ENCODE assay signal across 1 cellular context in the genomic region with DNA sequence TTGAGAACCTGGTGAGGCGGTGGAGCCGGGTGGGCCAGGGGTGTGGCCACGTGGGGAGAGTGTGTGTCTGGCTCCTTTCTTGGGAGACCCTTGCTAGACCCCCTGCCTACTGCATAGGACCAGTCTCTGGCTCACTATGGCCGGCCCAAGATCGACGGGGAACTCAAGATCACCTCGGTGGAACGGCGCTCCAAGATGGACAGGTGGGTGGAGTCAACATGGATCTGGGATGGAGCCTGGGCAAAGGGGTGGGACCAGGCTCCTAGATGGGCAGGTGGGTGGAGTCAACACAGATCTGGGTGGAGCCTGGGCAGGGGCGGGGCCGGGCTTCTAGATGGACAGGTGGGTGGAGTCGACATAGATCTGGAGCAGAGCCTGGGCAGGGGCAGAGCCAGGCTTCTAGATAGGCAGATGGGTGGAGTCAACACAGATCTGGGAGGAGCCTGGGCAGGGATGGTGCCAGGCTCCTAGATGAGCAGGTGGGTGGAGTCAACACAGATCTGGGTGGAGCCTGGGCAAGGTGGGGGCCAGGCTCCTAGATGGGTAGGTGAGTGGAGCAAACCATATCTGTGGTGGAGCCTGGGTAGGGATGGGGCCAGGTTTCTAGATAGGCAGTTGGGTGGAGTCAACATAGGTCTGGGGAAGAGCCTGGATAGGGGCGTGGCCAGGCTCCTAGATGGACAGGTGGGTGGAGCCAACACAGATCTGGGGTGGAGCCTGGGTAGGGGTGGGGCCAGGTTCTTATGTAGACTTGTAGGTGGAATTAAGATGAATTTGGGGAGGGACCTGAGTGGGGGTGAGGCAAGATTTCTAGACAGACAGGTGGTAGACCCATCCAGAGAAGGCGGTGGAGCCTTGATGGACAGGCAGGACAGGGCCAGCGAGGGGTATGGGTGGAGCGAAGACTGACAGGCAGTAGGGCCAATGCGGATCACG.
TF ChIP-seq lines count a peak whose summit lies in the region.

No MANE protein-coding gene starts in this region.

TF ChIP-seq in IMR-90, 13 proteins besides CTCF, POLR2A, EP300 and RAD21 (continued from another document):
- TF ChIP-seq, protein P1, sequence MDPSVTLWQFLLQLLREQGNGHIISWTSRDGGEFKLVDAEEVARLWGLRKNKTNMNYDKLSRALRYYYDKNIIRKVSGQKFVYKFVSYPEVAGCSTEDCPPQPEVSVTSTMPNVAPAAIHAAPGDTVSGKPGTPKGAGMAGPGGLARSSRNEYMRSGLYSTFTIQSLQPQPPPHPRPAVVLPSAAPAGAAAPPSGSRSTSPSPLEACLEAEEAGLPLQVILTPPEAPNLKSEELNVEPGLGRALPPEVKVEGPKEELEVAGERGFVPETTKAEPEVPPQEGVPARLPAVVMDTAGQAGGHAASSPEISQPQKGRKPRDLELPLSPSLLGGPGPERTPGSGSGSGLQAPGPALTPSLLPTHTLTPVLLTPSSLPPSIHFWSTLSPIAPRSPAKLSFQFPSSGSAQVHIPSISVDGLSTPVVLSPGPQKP (IDR thresholded peaks at IDR 0.05; ENCODE audit: borderline replicate concordance, low read depth, low read length): no peak
- TF ChIP-seq CHD1 (IDR thresholded peaks at IDR 0.05; ENCODE audit: low read depth, low read length) (no peak), NFE2L2 (IDR thresholded peaks at IDR 0.05; ENCODE audit: low read depth, low read length) (no peak), RFX5 (IDR thresholded peaks at IDR 0.05; ENCODE audit: low read depth, low read length) (no peak), MXI1 (IDR thresholded peaks at IDR 0.05; ENCODE audit: borderline replicate concordance, low read depth, low read length) (no peak), FOS (IDR thresholded peaks at IDR 0.05; ENCODE audit: low read depth, low read length) (no peak), MAZ (IDR thresholded peaks at IDR 0.05; ENCODE audit: borderline replicate concordance, low read depth, low read length) (no peak)
- TF ChIP-seq, protein P2, sequence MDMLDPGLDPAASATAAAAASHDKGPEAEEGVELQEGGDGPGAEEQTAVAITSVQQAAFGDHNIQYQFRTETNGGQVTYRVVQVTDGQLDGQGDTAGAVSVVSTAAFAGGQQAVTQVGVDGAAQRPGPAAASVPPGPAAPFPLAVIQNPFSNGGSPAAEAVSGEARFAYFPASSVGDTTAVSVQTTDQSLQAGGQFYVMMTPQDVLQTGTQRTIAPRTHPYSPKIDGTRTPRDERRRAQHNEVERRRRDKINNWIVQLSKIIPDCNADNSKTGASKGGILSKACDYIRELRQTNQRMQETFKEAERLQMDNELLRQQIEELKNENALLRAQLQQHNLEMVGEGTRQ (IDR thresholded peaks at IDR 0.05; ENCODE audit: low read depth, low read length): no peak
